24 cellular contexts compared by ENCODE assay signal in the genomic region with DNA sequence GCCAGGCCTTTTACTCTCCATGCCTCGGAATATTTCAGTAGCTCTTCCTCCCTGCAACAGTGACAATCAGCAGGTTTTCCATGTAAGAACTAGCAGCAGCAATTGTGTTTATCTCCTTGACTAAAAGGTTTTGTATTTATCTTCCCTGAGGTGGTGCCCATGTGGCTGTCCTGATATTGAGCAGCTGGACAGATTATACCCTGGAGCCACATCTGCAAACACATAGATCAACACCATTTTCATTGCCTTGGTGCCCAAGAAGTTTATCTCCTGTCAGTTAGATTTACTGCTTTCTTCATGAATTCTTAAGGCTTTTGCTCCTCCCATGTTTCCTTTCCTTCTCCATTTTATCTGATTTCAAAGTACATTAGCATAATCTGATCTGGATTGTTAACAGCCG.
DNase-seq lines count a peak whose midpoint lies in the region; ATAC-seq and TF ChIP-seq lines count a peak whose summit lies in the region.
"Had no signal": no experiment of that assay in that cellular context is flagged by ENCODE, and none has a peak within 500 bp of the region (broad histone marks: within the 10 kb centered on the region; RNA-seq: fewer than 3 reads in every experiment).

No MANE protein-coding gene starts in this region.

- peak overlapping the region; percentile 2 for H3K27ac Mint-ChIP-seq in mesothelial cell of epicardium
- no peak overlapping the region for H3K27ac Mint-ChIP-seq in activated naive CD8-positive, alpha-beta T cell treated with anti-CD3 and anti-CD28 coated beads, Interleukin-2, amount 50 U/mL, for 24 hours
- H3K27ac Mint-ChIP-seq: CD4-positive, alpha-beta T cell; GM23338 had no signal

- H3K27me3 Mint-ChIP-seq in mesothelial cell of epicardium (ENCODE audit: low read depth), result peaks cover 9% of the 10 kb centered on the region
- H3K27me3 Mint-ChIP-seq in activated naive CD8-positive, alpha-beta T cell treated with anti-CD3 and anti-CD28 coated beads, Interleukin-2, amount 50 U/mL, for 24 hours, result no peaks in the 10 kb centered on the region
- H3K27me3 Mint-ChIP-seq: CD4-positive, alpha-beta T cell had no signal

- H3K27me3 ChIP-seq in BE2C, result no peaks in the 10 kb centered on the region
- H3K27me3 ChIP-seq: MG63 had no signal

- no peaks in the 10 kb centered on the region for H3K9me3 ChIP-seq in BE2C
- H3K9me3 ChIP-seq: A549, MG63 had no signal

- peaks cover 18% of the 10 kb centered on the region; the same call in 1 of the 2 replicates for H3K4me1 ChIP-seq in BE2C
- H3K4me1 ChIP-seq: A549 had no signal

- TF ChIP-seq CTCF in BE2C (IDR thresholded peaks at IDR 0.05; ENCODE audit: low read depth, low read length), result no peak
- TF ChIP-seq CTCF in mesothelial cell of epicardium (IDR thresholded peaks at IDR 0.05; ENCODE audit: unreplicated experiment), result no peak

- no peaks in the 10 kb centered on the region for H3K9me3 Mint-ChIP-seq in mesothelial cell of epicardium
- peaks cover 4% of the 10 kb centered on the region for H3K9me3 Mint-ChIP-seq in activated naive CD8-positive, alpha-beta T cell treated with anti-CD3 and anti-CD28 coated beads, Interleukin-2, amount 50 U/mL, for 24 hours
- H3K9me3 Mint-ChIP-seq: GM23338 had no signal

- H3K36me3 Mint-ChIP-seq in mesothelial cell of epicardium, result no peaks in the 10 kb centered on the region
- H3K36me3 Mint-ChIP-seq in activated naive CD8-positive, alpha-beta T cell treated with anti-CD3 and anti-CD28 coated beads, Interleukin-2, amount 50 U/mL, for 24 hours (ENCODE audit: low read depth), result no peaks in the 10 kb centered on the region

- no peak for ATAC-seq in SK-N-SH treated with all-trans-retinoic acid at 6 μM for 48 hours
- no peak for ATAC-seq in HG03469 (IDR thresholded peaks at IDR 0.05; ENCODE audit: unreplicated experiment)
- ATAC-seq in HG03280 (IDR thresholded peaks at IDR 0.05; ENCODE audit: unreplicated experiment), result no peak
- ATAC-seq in activated naive CD8-positive, alpha-beta T cell treated with anti-CD3 and anti-CD28 coated beads, Interleukin-2, amount 50 U/mL, for 24 hours, result no peak
- ATAC-seq: A549, GM12878, GM23338, PC-3 had no signal

- H3K36me3 ChIP-seq in BE2C, result no peaks in the 10 kb centered on the region
- H3K36me3 ChIP-seq: MG63 had no signal

- DNase-seq in BE2C (peak; percentile 57), NCI-H69 (lab: John Stamatoyannopoulos, UW) (peak; percentile 91), mesothelial cell of epicardium (ENCODE audit: low spot score in 2 of 2, unreplicated experiment in 2 of 2) (no peak)
- DNase-seq in activated naive CD8-positive, alpha-beta T cell treated with anti-CD3 and anti-CD28 coated beads, Interleukin-2, amount 50 U/mL, for 24 hours, result no peak
- DNase-seq: CD4-positive, alpha-beta T cell; COR-L47; DMS79 treated with DMSO at 0.1 percent for 48 hours; HCEC 1CT; Kasumi-1; MG63; NCI-H1417 treated with DMSO at 0.1 percent for 48 hours; NCI-H1930; NCI-H2227 treated with DMSO at 0.1 percent for 48 hours; NCI-H510A; PC-3; RPMI8226; SHP77 had no signal

- H3K4me3 ChIP-seq in BE2C (ENCODE audit: low read depth, low read length), result no peak overlapping the region
- H3K4me3 ChIP-seq: A549, GM12878, GM23338, MG63, SK-N-MC had no signal

- no peak overlapping the region for H3K4me3 Mint-ChIP-seq in mesothelial cell of epicardium
- no peak overlapping the region for H3K4me3 Mint-ChIP-seq in activated naive CD8-positive, alpha-beta T cell treated with anti-CD3 and anti-CD28 coated beads, Interleukin-2, amount 50 U/mL, for 24 hours
- H3K4me3 Mint-ChIP-seq: CD4-positive, alpha-beta T cell; GM23338 had no signal

- H3K4me1 Mint-ChIP-seq in mesothelial cell of epicardium, result peaks cover 33% of the 10 kb centered on the region
- no peaks in the 10 kb centered on the region for H3K4me1 Mint-ChIP-seq in activated naive CD8-positive, alpha-beta T cell treated with anti-CD3 and anti-CD28 coated beads, Interleukin-2, amount 50 U/mL, for 24 hours
- H3K4me1 Mint-ChIP-seq: GM23338 had no signal

TF ChIP-seq in SK-N-SH treated with all-trans-retinoic acid at 6 μM for 48 hours, 23 proteins besides CTCF, POLR2A, EP300 and RAD21:
- TF ChIP-seq, protein P1, sequence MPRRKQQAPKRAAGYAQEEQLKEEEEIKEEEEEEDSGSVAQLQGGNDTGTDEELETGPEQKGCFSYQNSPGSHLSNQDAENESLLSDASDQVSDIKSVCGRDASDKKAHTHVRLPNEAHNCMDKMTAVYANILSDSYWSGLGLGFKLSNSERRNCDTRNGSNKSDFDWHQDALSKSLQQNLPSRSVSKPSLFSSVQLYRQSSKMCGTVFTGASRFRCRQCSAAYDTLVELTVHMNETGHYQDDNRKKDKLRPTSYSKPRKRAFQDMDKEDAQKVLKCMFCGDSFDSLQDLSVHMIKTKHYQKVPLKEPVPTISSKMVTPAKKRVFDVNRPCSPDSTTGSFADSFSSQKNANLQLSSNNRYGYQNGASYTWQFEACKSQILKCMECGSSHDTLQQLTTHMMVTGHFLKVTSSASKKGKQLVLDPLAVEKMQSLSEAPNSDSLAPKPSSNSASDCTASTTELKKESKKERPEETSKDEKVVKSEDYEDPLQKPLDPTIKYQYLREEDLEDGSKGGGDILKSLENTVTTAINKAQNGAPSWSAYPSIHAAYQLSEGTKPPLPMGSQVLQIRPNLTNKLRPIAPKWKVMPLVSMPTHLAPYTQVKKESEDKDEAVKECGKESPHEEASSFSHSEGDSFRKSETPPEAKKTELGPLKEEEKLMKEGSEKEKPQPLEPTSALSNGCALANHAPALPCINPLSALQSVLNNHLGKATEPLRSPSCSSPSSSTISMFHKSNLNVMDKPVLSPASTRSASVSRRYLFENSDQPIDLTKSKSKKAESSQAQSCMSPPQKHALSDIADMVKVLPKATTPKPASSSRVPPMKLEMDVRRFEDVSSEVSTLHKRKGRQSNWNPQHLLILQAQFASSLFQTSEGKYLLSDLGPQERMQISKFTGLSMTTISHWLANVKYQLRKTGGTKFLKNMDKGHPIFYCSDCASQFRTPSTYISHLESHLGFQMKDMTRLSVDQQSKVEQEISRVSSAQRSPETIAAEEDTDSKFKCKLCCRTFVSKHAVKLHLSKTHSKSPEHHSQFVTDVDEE (CRISPR knock-in tag; IDR thresholded peaks at IDR 0.05), result peak; percentile 83; the same call in 1 of the 2 replicates
- TF ChIP-seq TCF4 (CRISPR knock-in tag; IDR thresholded peaks at IDR 0.05; ENCODE audit: borderline replicate concordance), result peak; percentile 88
- no peak for TF ChIP-seq ZFP30 (CRISPR knock-in tag; IDR thresholded peaks at IDR 0.05)

Comparison
In these comparisons a context has a peak if more than half of its experiments do, and no peak if none do; other contexts are left out.
1. DNase-seq: peak in BE2C (single experiment) and NCI-H69 (single experiment); none in mesothelial cell of epicardium (0 of 2) and activated naive CD8-positive, alpha-beta T cell treated with anti-CD3 and anti-CD28 coated beads, Interleukin-2, amount 50 U/mL, for 24 hours (single experiment).